ENCODE assay signal across 1 cellular context in the genomic region with DNA sequence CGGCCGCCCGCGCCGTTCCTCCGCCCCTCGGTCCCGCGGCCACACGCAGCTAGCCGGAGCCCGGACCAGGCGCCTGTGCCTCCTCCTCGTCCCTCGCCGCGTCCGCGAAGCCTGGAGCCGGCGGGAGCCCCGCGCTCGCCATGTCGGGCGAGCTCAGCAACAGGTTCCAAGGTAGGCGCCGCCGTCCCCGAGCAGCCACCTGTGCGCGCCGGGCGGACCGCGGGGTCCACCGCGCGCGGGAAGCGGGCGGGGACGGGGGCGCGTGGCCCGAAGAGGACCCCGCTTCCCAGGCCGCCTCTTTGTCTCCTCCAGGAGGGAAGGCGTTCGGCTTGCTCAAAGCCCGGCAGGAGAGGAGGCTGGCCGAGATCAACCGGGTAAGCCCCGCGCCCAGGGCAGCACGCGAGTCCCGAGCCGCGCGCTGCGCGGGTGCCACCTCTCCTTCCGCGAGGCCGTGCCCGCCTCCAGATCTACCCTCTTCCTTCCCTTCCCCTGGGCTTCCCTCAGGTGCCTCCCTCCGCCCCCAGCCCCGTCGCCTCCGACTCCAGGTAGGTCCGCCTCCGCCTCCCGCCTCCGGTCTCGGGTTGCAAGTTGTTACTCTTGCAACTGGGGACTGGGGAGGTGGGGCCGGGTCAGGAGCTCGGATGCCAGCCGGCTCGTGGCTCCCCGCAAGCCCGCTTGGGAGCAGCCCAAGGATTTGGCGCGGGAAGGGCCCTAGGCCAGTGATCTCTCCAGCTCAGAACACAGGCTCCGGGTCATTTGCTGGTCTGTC.
A peak's percentile ranks its signal among the peaks of the same experiment; 100 is the strongest.
TF ChIP-seq lines count a peak whose summit lies in the region.

TSS of gene AIF1L (plus strand) at position 42 of the 769 bp plus-strand sequence. CDS start at position 141, 99 bp downstream.

TF ChIP-seq in Ishikawa, 13 proteins besides CTCF, POLR2A, EP300 and RAD21 (continued from another document):
- TF ChIP-seq, protein P1, sequence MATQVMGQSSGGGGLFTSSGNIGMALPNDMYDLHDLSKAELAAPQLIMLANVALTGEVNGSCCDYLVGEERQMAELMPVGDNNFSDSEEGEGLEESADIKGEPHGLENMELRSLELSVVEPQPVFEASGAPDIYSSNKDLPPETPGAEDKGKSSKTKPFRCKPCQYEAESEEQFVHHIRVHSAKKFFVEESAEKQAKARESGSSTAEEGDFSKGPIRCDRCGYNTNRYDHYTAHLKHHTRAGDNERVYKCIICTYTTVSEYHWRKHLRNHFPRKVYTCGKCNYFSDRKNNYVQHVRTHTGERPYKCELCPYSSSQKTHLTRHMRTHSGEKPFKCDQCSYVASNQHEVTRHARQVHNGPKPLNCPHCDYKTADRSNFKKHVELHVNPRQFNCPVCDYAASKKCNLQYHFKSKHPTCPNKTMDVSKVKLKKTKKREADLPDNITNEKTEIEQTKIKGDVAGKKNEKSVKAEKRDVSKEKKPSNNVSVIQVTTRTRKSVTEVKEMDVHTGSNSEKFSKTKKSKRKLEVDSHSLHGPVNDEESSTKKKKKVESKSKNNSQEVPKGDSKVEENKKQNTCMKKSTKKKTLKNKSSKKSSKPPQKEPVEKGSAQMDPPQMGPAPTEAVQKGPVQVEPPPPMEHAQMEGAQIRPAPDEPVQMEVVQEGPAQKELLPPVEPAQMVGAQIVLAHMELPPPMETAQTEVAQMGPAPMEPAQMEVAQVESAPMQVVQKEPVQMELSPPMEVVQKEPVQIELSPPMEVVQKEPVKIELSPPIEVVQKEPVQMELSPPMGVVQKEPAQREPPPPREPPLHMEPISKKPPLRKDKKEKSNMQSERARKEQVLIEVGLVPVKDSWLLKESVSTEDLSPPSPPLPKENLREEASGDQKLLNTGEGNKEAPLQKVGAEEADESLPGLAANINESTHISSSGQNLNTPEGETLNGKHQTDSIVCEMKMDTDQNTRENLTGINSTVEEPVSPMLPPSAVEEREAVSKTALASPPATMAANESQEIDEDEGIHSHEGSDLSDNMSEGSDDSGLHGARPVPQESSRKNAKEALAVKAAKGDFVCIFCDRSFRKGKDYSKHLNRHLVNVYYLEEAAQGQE (IDR thresholded peaks at IDR 0.05; ENCODE audit: low read depth): no peak
- 0 out of 2 replicates have a peak, but pooled peaks have one; percentile 52 for TF ChIP-seq TAF1 (IDR thresholded peaks at IDR 0.05; ENCODE audit: low read depth)
